ENCODE assay signal across 10 cellular contexts in genomic region chr13:31204592-31204991, GRCh38. TPM values are rescaled to one million over a fixed set of nuclear protein-coding genes. Genes with fewer than 3 reads are reported as not detected.
DNase-seq lines count a peak whose midpoint lies in the region; ATAC-seq and TF ChIP-seq lines count a peak whose summit lies in the region.
"Had no signal": no experiment of that assay in that cellular context is flagged by ENCODE, and none has a peak within 500 bp of the region (broad histone marks: within the 10 kb centered on the region; RNA-seq: fewer than 3 reads in every experiment).

No MANE protein-coding gene starts in this region.

- no peaks in the 10 kb centered on the region for H3K36me3 ChIP-seq in right atrium auricular region

- H3K4me3 ChIP-seq in right atrium auricular region = no peak overlapping the region
- no peak overlapping the region for H3K4me3 ChIP-seq in epithelial cell of esophagus (ENCODE audit: low read length)

- H3K9me3 ChIP-seq in right atrium auricular region = no peaks in the 10 kb centered on the region

- no peaks in the 10 kb centered on the region for H3K27me3 ChIP-seq in right atrium auricular region

- intact Hi-C loops in left ventricle myocardium superior (cut with micrococcal nuclease) = no loop called here

- no peak for DNase-seq in right atrium auricular region (ENCODE audit: low spot score)
- no peak for DNase-seq in left ventricle myocardium superior
- DNase-seq in RKO (ENCODE audit: low spot score) = peak; percentile 66
- DNase-seq in epithelial cell of esophagus (ENCODE audit: low read depth) = peak; percentile 75
- peak; percentile 36 for DNase-seq in stromal cell of bone marrow (ENCODE audit: low read depth)
- DNase-seq in DMS153 treated with DMSO at 0.1 percent for 48 hours (lab: John Stamatoyannopoulos, UW; ENCODE audit: unreplicated experiment) = no peak
- DNase-seq in NCI-H2081 treated with DMSO at 0.1 percent for 48 hours (lab: John Stamatoyannopoulos, UW) = no peak
- DNase-seq: natural killer cell, NCI-H1105 had no signal

- ATAC-seq in left ventricle myocardium superior (no peak), HG02840 (IDR thresholded peaks at IDR 0.05; ENCODE audit: low FRiP score, unreplicated experiment) (no peak)

- no peak for TF ChIP-seq CTCF in right atrium auricular region (IDR thresholded peaks at IDR 0.05)
- TF ChIP-seq CTCF in epithelial cell of esophagus (IDR thresholded peaks at IDR 0.05; ENCODE audit: insufficient read depth, low read depth, low read length, missing control alignments) = no peak

- peak overlapping the region; percentile 18 to 42 for H3K27ac ChIP-seq in right atrium auricular region

- peaks cover 0 to 67% of the 10 kb centered on the region in 2 donors for H3K4me1 ChIP-seq in right atrium auricular region

RNA-seq across cellular contexts. Expression of gene B3GLCT, which starts 4.8 kb away (rescaled TPM):
- 10 to 100 TPM; 18.2 to 40.2 TPM for total RNA-seq in right atrium auricular region
- 20.3 TPM for total RNA-seq in left ventricle myocardium superior

RNA-seq across cellular contexts. Expression of gene HSPH1, which starts 42.9 kb away (rescaled TPM):
- total RNA-seq in right atrium auricular region (10 to 100 TPM; 30.7 to 31.7 TPM), left ventricle myocardium superior (82.4 TPM)

Comparison
In these comparisons a context has a peak if more than half of its experiments do, and no peak if none do; other contexts are left out.
1. DNase-seq: peak in RKO (single experiment), epithelial cell of esophagus (single experiment) and stromal cell of bone marrow (single experiment); none in right atrium auricular region (single experiment), left ventricle myocardium superior (single experiment), DMS153 treated with DMSO at 0.1 percent for 48 hours (single experiment) and NCI-H2081 treated with DMSO at 0.1 percent for 48 hours (single experiment).